1 cellular context compared by ENCODE assay signal in genomic region chr2:179410552-179411356, GRCh38.
A peak's percentile ranks its signal among the peaks of the same experiment; 100 is the strongest.
TF ChIP-seq lines count a peak whose summit lies in the region.

No MANE protein-coding gene starts in this region.

TF ChIP-seq in HepG2, 621 proteins besides CTCF, POLR2A, EP300 and RAD21 (continued from another document and continues in another):
- TF ChIP-seq PRDM10 (CRISPR knock-in tag; IDR thresholded peaks at IDR 0.05; ENCODE audit: low read depth): no peak
- TF ChIP-seq SNRNP70 (IDR thresholded peaks at IDR 0.05; ENCODE audit: low read depth, low read length): no peak
- no peak for TF ChIP-seq TFAP4 (IDR thresholded peaks at IDR 0.05; ENCODE audit: borderline replicate concordance, low read depth)
- 0 out of 2 replicates have a peak, but pooled peaks have one; percentile 58 for TF ChIP-seq ZNF230 (CRISPR knock-in tag; IDR thresholded peaks at IDR 0.05)
- TF ChIP-seq POLR2AphosphoS2 (IDR thresholded peaks at IDR 0.05; ENCODE audit: low read depth, low read length): no peak
- TF ChIP-seq ZNF552 (CRISPR knock-in tag; IDR thresholded peaks at IDR 0.05; ENCODE audit: borderline replicate concordance): no peak
- TF ChIP-seq ARID5B (CRISPR knock-in tag; IDR thresholded peaks at IDR 0.05): peak; percentile 43; the same call in 1 of the 2 replicates
- no peak for TF ChIP-seq ZFP41 (CRISPR knock-in tag; IDR thresholded peaks at IDR 0.05; ENCODE audit: borderline replicate concordance)
- TF ChIP-seq CHD2 (IDR thresholded peaks at IDR 0.05; ENCODE audit: low read depth, low read length): no peak
- TF ChIP-seq ZNF646 (CRISPR knock-in tag; IDR thresholded peaks at IDR 0.05): no peak
- TF ChIP-seq TRIM22 (IDR thresholded peaks at IDR 0.05): no peak
- TF ChIP-seq HNF1A (IDR thresholded peaks at IDR 0.05; ENCODE audit: low read depth): no peak
- TF ChIP-seq HNF1A (CRISPR knock-in tag; IDR thresholded peaks at IDR 0.05; ENCODE audit: borderline replicate concordance): no peak
- no peak for TF ChIP-seq NONO (IDR thresholded peaks at IDR 0.05)
- no peak for TF ChIP-seq NONO (CRISPR knock-in tag; conservative IDR thresholded peaks at IDR 0.05)
- no peak for TF ChIP-seq ZNF205 (CRISPR knock-in tag; IDR thresholded peaks at IDR 0.05)
- TF ChIP-seq ZNF775 (CRISPR knock-in tag; IDR thresholded peaks at IDR 0.05; ENCODE audit: borderline replicate concordance): no peak
- TF ChIP-seq ZNF124 (CRISPR knock-in tag; IDR thresholded peaks at IDR 0.05): 0 out of 2 replicates have a peak, but pooled peaks have one; percentile 25
- TF ChIP-seq EHMT2 (IDR thresholded peaks at IDR 0.05; ENCODE audit: borderline replicate concordance, low read depth, low read length): no peak
- no peak for TF ChIP-seq XRCC5 (optimal IDR thresholded peaks at IDR 0.05; ENCODE audit: low read length)
- no peak for TF ChIP-seq IKZF5 (CRISPR knock-in tag; IDR thresholded peaks at IDR 0.05)
- no peak for TF ChIP-seq ZNF816 (CRISPR knock-in tag; IDR thresholded peaks at IDR 0.05; ENCODE audit: borderline replicate concordance)
- TF ChIP-seq SNAPC4 (CRISPR knock-in tag; IDR thresholded peaks at IDR 0.05): no peak
- TF ChIP-seq HNRNPH1 (optimal IDR thresholded peaks at IDR 0.05; ENCODE audit: low read depth, low read length): no peak
